In the genomic region with DNA sequence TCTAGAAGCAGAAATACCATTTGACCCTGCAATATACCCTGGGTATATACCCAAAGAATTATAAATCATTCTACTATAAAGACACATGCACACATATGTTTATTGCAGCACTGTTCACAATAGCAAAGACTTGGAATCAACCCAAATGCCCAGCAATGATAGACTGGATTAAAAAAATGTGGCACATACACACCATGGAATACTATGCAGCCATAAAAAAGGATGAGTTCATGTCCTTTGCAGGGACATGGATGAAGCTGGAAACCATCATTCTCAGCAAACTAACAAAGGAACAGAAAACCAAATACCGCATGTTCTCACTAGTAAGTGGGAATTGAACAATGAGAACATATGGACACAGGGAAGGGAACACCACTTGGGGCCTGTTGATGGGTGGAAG, we compare ENCODE assay signal across 1 cellular context. TPM values are rescaled to one million over a fixed set of nuclear protein-coding genes. Genes with fewer than 3 reads are reported as not detected.
"Had no signal": no experiment of that assay in that cellular context is flagged by ENCODE, and none has a peak within 500 bp of the region (broad histone marks: within the 10 kb centered on the region; RNA-seq: fewer than 3 reads in every experiment).

No MANE protein-coding gene starts in this region.

RNA-seq across cellular contexts. Expression of gene SAMD9, which starts 9.2 kb away (rescaled TPM):
- polyA plus RNA-seq: cardiac muscle cell had no signal

RNA-seq across cellular contexts. Expression of gene SAMD9L, which starts 21.2 kb away (rescaled TPM):
- total RNA-seq: cardiac muscle cell had no signal
- polyA plus RNA-seq: cardiac muscle cell had no signal
